In genomic region chr11:70205049-70205725, GRCh38 we compare ENCODE assay signal across 10 cellular contexts. TPM values are rescaled to one million over a fixed set of nuclear protein-coding genes. Genes with fewer than 3 reads are reported as not detected.
DNase-seq lines count a peak whose midpoint lies in the region; ATAC-seq and TF ChIP-seq lines count a peak whose summit lies in the region.
"Had no signal": no experiment of that assay in that cellular context is flagged by ENCODE, and none has a peak within 500 bp of the region (broad histone marks: within the 10 kb centered on the region; RNA-seq: fewer than 3 reads in every experiment).

No MANE protein-coding gene starts in this region.

- H3K9me3 ChIP-seq in hepatocyte (ENCODE audit: low read depth) (no peaks in the 10 kb centered on the region), body of pancreas (no peaks in the 10 kb centered on the region)
- H3K9me3 ChIP-seq: Peyer's patch had no signal

- no peaks in the 10 kb centered on the region for H3K9me2 ChIP-seq in hepatocyte (replicated peaks; ENCODE audit: insufficient read depth)

- H3K27ac ChIP-seq in hepatocyte (peak overlapping the region; percentile 96), body of pancreas (no peak overlapping the region)

- H3K27me3 ChIP-seq in hepatocyte (no peaks in the 10 kb centered on the region), body of pancreas (no peaks in the 10 kb centered on the region)
- H3K27me3 ChIP-seq: Peyer's patch had no signal

- H3K9me3 Mint-ChIP-seq in activated T-cell treated with anti-CD3 and anti-CD28 coated beads, Interleukin-2, amount 50 U/mL, for 72 hours, result no peaks in the 10 kb centered on the region
- H3K9me3 Mint-ChIP-seq in activated T-helper 2 cell treated with anti-CD3 and anti-CD28 coated beads, Interferon-gamma antibody, Interleukin-2, Interleukin-4, amounts not matched to agents 10 μg/mL and 5 μg/mL and 100 μg/mL, durations not matched to agents 14 hours and 24 hours and 36 hours, result no peaks in the 10 kb centered on the region
- H3K9me3 Mint-ChIP-seq in stimulated activated naive CD8-positive, alpha-beta T cell treated with anti-CD3 and anti-CD28 coated beads, Interleukin-15, amount 100 ng/mL, for 72 hours, result no peaks in the 10 kb centered on the region

- H4K20me1 ChIP-seq in hepatocyte (ENCODE audit: insufficient read depth, poor library complexity, severe bottlenecking), result peaks cover 17% of the 10 kb centered on the region

- WGBS in hepatocyte (ENCODE audit: low lambda C conversion rate, missing lambda C conversion rate), result 88% methylated on average over 12 of the region's 12 CpGs
- WGBS in body of pancreas, 2 donors, result 84 to 88% methylated on average over 12 of the region's 12 CpGs

- TF ChIP-seq POLR2A in body of pancreas (IDR thresholded peaks at IDR 0.05), result no peak

- H3K4me3 Mint-ChIP-seq in activated T-cell treated with anti-CD3 and anti-CD28 coated beads, Interleukin-2, amount 50 U/mL, for 72 hours, result peak overlapping the region; percentile 98 to 99
- peak overlapping the region; percentile 98 for H3K4me3 Mint-ChIP-seq in activated T-helper 2 cell treated with anti-CD3 and anti-CD28 coated beads, Interferon-gamma antibody, Interleukin-2, Interleukin-4, amounts not matched to agents 10 μg/mL and 5 μg/mL and 100 μg/mL, durations not matched to agents 14 hours and 24 hours and 36 hours (ENCODE audit: low read depth)
- peak overlapping the region; percentile 97 to 98 for H3K4me3 Mint-ChIP-seq in stimulated activated naive CD8-positive, alpha-beta T cell treated with anti-CD3 and anti-CD28 coated beads, Interleukin-15, amount 100 ng/mL, for 72 hours

- H3K27ac Mint-ChIP-seq in activated T-cell treated with anti-CD3 and anti-CD28 coated beads, Interleukin-2, amount 50 U/mL, for 72 hours, result peak overlapping the region; percentile 99
- peak overlapping the region; percentile 99 for H3K27ac Mint-ChIP-seq in activated T-helper 2 cell treated with anti-CD3 and anti-CD28 coated beads, Interferon-gamma antibody, Interleukin-2, Interleukin-4, amounts not matched to agents 10 μg/mL and 5 μg/mL and 100 μg/mL, durations not matched to agents 14 hours and 24 hours and 36 hours
- H3K27ac Mint-ChIP-seq in stimulated activated naive CD8-positive, alpha-beta T cell treated with anti-CD3 and anti-CD28 coated beads, Interleukin-15, amount 100 ng/mL, for 72 hours, result peak overlapping the region; percentile 61 to 90

- peaks cover 30% of the 10 kb centered on the region for H3K79me2 ChIP-seq in hepatocyte

- peak overlapping the region; percentile 94 for H3K4me2 ChIP-seq in hepatocyte

- H3K4me3 ChIP-seq in hepatocyte, result no peak overlapping the region
- no peak overlapping the region for H3K4me3 ChIP-seq in body of pancreas

- peaks cover 61% of the 10 kb centered on the region for H3K4me1 Mint-ChIP-seq in activated T-cell treated with anti-CD3 and anti-CD28 coated beads, Interleukin-2, amount 50 U/mL, for 72 hours (ENCODE audit: low read depth)
- H3K4me1 Mint-ChIP-seq in activated T-helper 2 cell treated with anti-CD3 and anti-CD28 coated beads, Interferon-gamma antibody, Interleukin-2, Interleukin-4, amounts not matched to agents 10 μg/mL and 5 μg/mL and 100 μg/mL, durations not matched to agents 14 hours and 24 hours and 36 hours (ENCODE audit: low read depth), result peaks cover 34% of the 10 kb centered on the region
- peaks cover 67% of the 10 kb centered on the region for H3K4me1 Mint-ChIP-seq in stimulated activated naive CD8-positive, alpha-beta T cell treated with anti-CD3 and anti-CD28 coated beads, Interleukin-15, amount 100 ng/mL, for 72 hours

- intact Hi-C loops in activated T-helper 2 cell treated with anti-CD3 and anti-CD28 coated beads, Interferon-gamma antibody, Interleukin-2, Interleukin-4, amounts not matched to agents 10 μg/mL and 5 μg/mL and 100 μg/mL, durations not matched to agents 14 hours and 24 hours and 36 hours (cut with micrococcal nuclease), result loop anchor here (10.0 kb wide), 1 partner anchor 190 kb away; the partner anchor contains the start of gene CTTN
- intact Hi-C loops in body of pancreas (cut with DNase I), result no loop called here

- TF ChIP-seq CTCF in hepatocyte (IDR thresholded peaks at IDR 0.05; ENCODE audit: poor library complexity) (no peak), body of pancreas (IDR thresholded peaks at IDR 0.05) (no peak)

- no peaks in the 10 kb centered on the region for H3K27me3 Mint-ChIP-seq in activated T-cell treated with anti-CD3 and anti-CD28 coated beads, Interleukin-2, amount 50 U/mL, for 72 hours (ENCODE audit: low read depth)
- H3K27me3 Mint-ChIP-seq in activated T-helper 2 cell treated with anti-CD3 and anti-CD28 coated beads, Interferon-gamma antibody, Interleukin-2, Interleukin-4, amounts not matched to agents 10 μg/mL and 5 μg/mL and 100 μg/mL, durations not matched to agents 14 hours and 24 hours and 36 hours (ENCODE audit: low read depth), result peaks cover under 1% of the 10 kb centered on the region
- no peaks in the 10 kb centered on the region for H3K27me3 Mint-ChIP-seq in stimulated activated naive CD8-positive, alpha-beta T cell treated with anti-CD3 and anti-CD28 coated beads, Interleukin-15, amount 100 ng/mL, for 72 hours

- H3K4me1 ChIP-seq in hepatocyte (ENCODE audit: insufficient read depth) (peaks cover 12% of the 10 kb centered on the region), body of pancreas (peaks cover 26% of the 10 kb centered on the region)

- H3K36me3 ChIP-seq in hepatocyte (replicated peaks; ENCODE audit: insufficient read depth, low read depth) (no peaks in the 10 kb centered on the region), body of pancreas (replicated peaks in 1 of 2; ENCODE audit: insufficient read depth in 1 of 2, low read depth in 2 of 2) (peaks cover 3 to 4% of the 10 kb centered on the region in 2 donors)

- DNase-seq in activated T-cell treated with anti-CD3 and anti-CD28 coated beads, Interleukin-2, amount 50 U/mL, for 72 hours, result no peak
- DNase-seq in activated T-cell treated with anti-CD3 and anti-CD28 coated beads, Interleukin-2, amount 50 U/mL, for 1 hour, result no peak
- DNase-seq in activated T-helper 2 cell treated with anti-CD3 and anti-CD28 coated beads, Interferon-gamma antibody, Interleukin-2, Interleukin-4, amounts not matched to agents 10 μg/mL and 5 μg/mL and 100 μg/mL, durations not matched to agents 14 hours and 24 hours and 36 hours (ENCODE audit: low spot score), result no peak
- DNase-seq in hepatocyte (ENCODE audit: low spot score), result no peak
- DNase-seq in stimulated activated naive CD8-positive, alpha-beta T cell treated with anti-CD3 and anti-CD28 coated beads, Interleukin-15, amount 100 ng/mL, for 72 hours, result no peak
- no peak for DNase-seq in LoVo (ENCODE audit: low spot score)
- DNase-seq in body of pancreas, result no peak
- DNase-seq: left colon, Peyer's patch had no signal

- H2AFZ ChIP-seq in hepatocyte, result no peak overlapping the region

- H3K36me3 Mint-ChIP-seq in activated T-cell treated with anti-CD3 and anti-CD28 coated beads, Interleukin-2, amount 50 U/mL, for 72 hours (ENCODE audit: insufficient read depth in 2 of 2), result peaks cover 10 to 33% of the 10 kb centered on the region in 2 donors
- H3K36me3 Mint-ChIP-seq in activated T-helper 2 cell treated with anti-CD3 and anti-CD28 coated beads, Interferon-gamma antibody, Interleukin-2, Interleukin-4, amounts not matched to agents 10 μg/mL and 5 μg/mL and 100 μg/mL, durations not matched to agents 14 hours and 24 hours and 36 hours (ENCODE audit: low read depth), result peaks cover 62% of the 10 kb centered on the region

- no peak for ATAC-seq in activated T-cell treated with anti-CD3 and anti-CD28 coated beads, Interleukin-2, amount 50 U/mL, for 72 hours (replicated peaks in 1 of 2)
- no peak for ATAC-seq in stimulated activated naive CD8-positive, alpha-beta T cell treated with anti-CD3 and anti-CD28 coated beads, Interleukin-15, amount 100 ng/mL, for 72 hours
- ATAC-seq in body of pancreas (no peak), GM19035 (IDR thresholded peaks at IDR 0.05; ENCODE audit: unreplicated experiment) (no peak)

RNA-seq across cellular contexts. Expression of gene FADD, which starts 2.1 kb away (rescaled TPM):
- total RNA-seq in activated T-cell treated with anti-CD3 and anti-CD28 coated beads, Interleukin-2, amount 50 U/mL, for 72 hours, result 10 to 100 TPM; 27.0 to 31.4 TPM
- 43.0 and 44.3 TPM in 2 replicates for total RNA-seq in activated T-helper 2 cell treated with anti-CD3 and anti-CD28 coated beads, Interferon-gamma antibody, Interleukin-2, Interleukin-4, amounts not matched to agents 10 μg/mL and 5 μg/mL and 100 μg/mL, durations not matched to agents 14 hours and 24 hours and 36 hours
- 29.1 and 29.6 TPM in 2 replicates for total RNA-seq in hepatocyte
- polyA plus RNA-seq in hepatocyte, result 36.1 and 38.2 TPM in 2 replicates
- total RNA-seq in body of pancreas, result 10 to 100 TPM in 1 of 2 donors, 1 to 10 TPM in 1; 9.1 to 14.2 TPM
